Comparison of ENCODE assay signal across 20 cellular contexts in the genomic region with DNA sequence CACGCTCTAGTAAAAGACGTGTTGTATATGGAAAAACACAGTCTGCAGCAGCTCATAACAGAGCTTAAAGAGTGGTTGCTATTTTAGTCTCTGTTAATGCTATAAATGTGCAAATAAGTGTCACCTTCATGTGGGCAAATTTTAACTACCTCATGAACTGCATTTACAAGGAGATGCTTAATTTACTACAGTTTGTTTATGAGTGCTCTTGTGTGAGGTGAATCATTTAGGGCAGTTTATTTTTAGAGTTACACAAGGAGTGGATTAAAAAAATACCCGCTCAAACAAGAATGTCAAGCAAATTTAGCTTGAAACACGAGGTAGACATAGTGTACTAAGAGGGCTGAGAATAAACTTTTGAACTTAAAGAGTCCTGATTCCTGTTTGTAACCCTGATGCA.
"Had no signal": no experiment of that assay in that cellular context is flagged by ENCODE, and none has a peak within 500 bp of the region (broad histone marks: within the 10 kb centered on the region; RNA-seq: fewer than 3 reads in every experiment).

No MANE protein-coding gene starts in this region.

- H3K4me3 Mint-ChIP-seq: activated CD4-positive, alpha-beta T cell treated with anti-CD3 and anti-CD28 coated beads for 36 hours; activated naive CD8-positive, alpha-beta T cell treated with anti-CD3 and anti-CD28 coated beads for 36 hours; naive B cell; neural crest cell; WTC11 had no signal

- H3K4me3 ChIP-seq: body of pancreas, dorsolateral prefrontal cortex, right lobe of liver, tibial artery had no signal

- ATAC-seq: activated CD4-positive, alpha-beta T cell treated with anti-CD3 and anti-CD28 coated beads for 36 hours; body of pancreas; left lobe of liver; right lobe of liver; WTC11 had no signal

- H3K4me1 ChIP-seq: body of pancreas, right lobe of liver, tibial artery had no signal

- DNase-seq: activated CD4-positive, alpha-beta T cell treated with anti-CD3 and anti-CD28 coated beads for 36 hours; activated CD4-positive, alpha-beta T cell treated with anti-CD3 and anti-CD28 coated beads, Interleukin-2, amount 50 U/mL, for 48 hours; activated naive CD8-positive, alpha-beta T cell treated with anti-CD3 and anti-CD28 coated beads for 36 hours; activated T-cell treated with anti-CD3 and anti-CD28 coated beads for 4 hours; body of pancreas; caudate nucleus; dorsolateral prefrontal cortex; hippocampal formation; islet precursor cell; naive B cell; right lobe of liver; stimulated activated naive CD4-positive, alpha-beta T cell treated with Interleukin-2 at 50 U/mL for 16 hours; tibial artery had no signal

- H3K27ac Mint-ChIP-seq: activated CD4-positive, alpha-beta T cell treated with anti-CD3 and anti-CD28 coated beads for 36 hours; activated naive CD8-positive, alpha-beta T cell treated with anti-CD3 and anti-CD28 coated beads for 36 hours; naive B cell; progenitor cell of endocrine pancreas; WTC11 had no signal

- H3K9me3 ChIP-seq: body of pancreas, right lobe of liver, tibial artery had no signal

- H3K36me3 ChIP-seq: right lobe of liver, tibial artery had no signal

- H3K36me3 Mint-ChIP-seq: activated naive CD8-positive, alpha-beta T cell treated with anti-CD3 and anti-CD28 coated beads for 36 hours; naive B cell had no signal

- H3K27ac ChIP-seq: body of pancreas, dorsolateral prefrontal cortex, right lobe of liver, tibial artery had no signal

- H3K27me3 ChIP-seq: body of pancreas, dorsolateral prefrontal cortex, right lobe of liver, tibial artery had no signal

- FAIRE-seq: colon, TTC549, urothelium cell line had no signal

- H3K4me1 Mint-ChIP-seq: activated CD4-positive, alpha-beta T cell treated with anti-CD3 and anti-CD28 coated beads for 36 hours; activated naive CD8-positive, alpha-beta T cell treated with anti-CD3 and anti-CD28 coated beads for 36 hours; naive B cell had no signal

- H3K27me3 Mint-ChIP-seq: activated CD4-positive, alpha-beta T cell treated with anti-CD3 and anti-CD28 coated beads for 36 hours; activated naive CD8-positive, alpha-beta T cell treated with anti-CD3 and anti-CD28 coated beads for 36 hours; naive B cell had no signal
